ENCODE assay signal across 13 cellular contexts in genomic region chr11:1306186-1307162, GRCh38. TPM values are rescaled to one million over a fixed set of nuclear protein-coding genes. Genes with fewer than 3 reads are reported as not detected.
DNase-seq lines count a peak whose midpoint lies in the region; ATAC-seq, FAIRE-seq and TF ChIP-seq lines count a peak whose summit lies in the region.
"Had no signal": no experiment of that assay in that cellular context is flagged by ENCODE, and none has a peak within 500 bp of the region (broad histone marks: within the 10 kb centered on the region; RNA-seq: fewer than 3 reads in every experiment).

No MANE protein-coding gene starts in this region.

- POLR2A ChIA-PET in activated CD4-positive, alpha-beta T cell treated with anti-CD3 and anti-CD28 coated beads, Interleukin-2, amount 10 ng/mL, durations not matched to agents 7 days and 5 days (lab: Charles Lee): no interaction called here

- H2AFZ ChIP-seq in keratinocyte (ENCODE audit: control insufficient read depth, low read length): no peak overlapping the region

- FAIRE-seq in keratinocyte (lab: Jason Lieb, UNC): no peak
- FAIRE-seq: A204.1 had no signal

- TF ChIP-seq CTCF in keratinocyte (optimal IDR thresholded peaks at IDR 0.05 in 1 of 3, IDR thresholded peaks at IDR 0.05 in 1 of 3, conservative IDR thresholded peaks at IDR 0.05 in 1 of 3; ENCODE audit: extremely low read depth in 1 of 3, insufficient read depth in 2 of 3, low read length in 3 of 3): no peak

- H3K36me3 ChIP-seq in keratinocyte (ENCODE audit: control insufficient read depth in 2 of 2, extremely low read depth in 1 of 2, insufficient read depth in 2 of 2, low read length in 2 of 2): peaks cover 9 to 17% of the 10 kb centered on the region in 2 experiments

- peaks cover 4% of the 10 kb centered on the region for H3K9me1 ChIP-seq in keratinocyte (ENCODE audit: control insufficient read depth, extremely low read depth, insufficient read depth, low read length)

- peak overlapping the region; percentile 70 to 76 (median 74) for H3K4me3 ChIP-seq in keratinocyte (ENCODE audit: control insufficient read depth in 2 of 3, extremely low read depth in 1 of 3, insufficient read depth in 2 of 3, low read depth in 1 of 3, low read length in 3 of 3)
- H3K4me3 ChIP-seq: tibial nerve had no signal

- H3K36me3 Mint-ChIP-seq in activated CD4-positive, alpha-beta T cell treated with anti-CD3 and anti-CD28 coated beads, Interleukin-2, amount 10 ng/mL, durations not matched to agents 7 days and 5 days (ENCODE audit: low read depth): peaks cover 6% of the 10 kb centered on the region
- H3K36me3 Mint-ChIP-seq in activated naive CD8-positive, alpha-beta T cell treated with anti-CD3 and anti-CD28 coated beads for 36 hours: peaks cover 14% of the 10 kb centered on the region
- H3K36me3 Mint-ChIP-seq in stimulated activated effector memory CD8-positive, alpha-beta T cell treated with anti-CD3 and anti-CD28 coated beads, Interleukin-12 subunit alpha, Interleukin-12 subunit beta, amount 100 ng/mL, for 72 hours: peaks cover 30% of the 10 kb centered on the region

- H3K9ac ChIP-seq in keratinocyte (ENCODE audit: control insufficient read depth, extremely low read depth, insufficient read depth, low read length): peak overlapping the region; percentile 72

- dilution Hi-C loops in keratinocyte (cut with MboI; ENCODE audit: extremely low pct_ligation_motif_present, low sequenced_read_pairs): no loop called here

- peak overlapping the region; percentile 77 for H3K27ac ChIP-seq in keratinocyte (ENCODE audit: control insufficient read depth, insufficient read depth, low read length)

- H3K9me3 ChIP-seq in keratinocyte (ENCODE audit: control insufficient read depth, low read depth, low read length): peaks cover 3% of the 10 kb centered on the region
- H3K9me3 ChIP-seq: tibial nerve had no signal

- peaks cover 52% of the 10 kb centered on the region for H3K4me1 ChIP-seq in keratinocyte (ENCODE audit: control insufficient read depth, extremely low read depth, insufficient read depth, low read length)

- no peak for ATAC-seq in stimulated activated effector memory CD8-positive, alpha-beta T cell treated with anti-CD3 and anti-CD28 coated beads, Interleukin-12 subunit alpha, Interleukin-12 subunit beta, amount 100 ng/mL, for 72 hours
- ATAC-seq in HG03045 (IDR thresholded peaks at IDR 0.05; ENCODE audit: unreplicated experiment) (no peak), GM21526 (IDR thresholded peaks at IDR 0.05; ENCODE audit: low FRiP score, unreplicated experiment) (no peak)

- H3K4me1 Mint-ChIP-seq in activated CD4-positive, alpha-beta T cell treated with anti-CD3 and anti-CD28 coated beads, Interleukin-2, amount 10 ng/mL, durations not matched to agents 7 days and 5 days: peaks cover 34% of the 10 kb centered on the region
- H3K4me1 Mint-ChIP-seq in activated naive CD8-positive, alpha-beta T cell treated with anti-CD3 and anti-CD28 coated beads for 36 hours: peaks cover 46% of the 10 kb centered on the region
- H3K4me1 Mint-ChIP-seq in stimulated activated effector memory CD8-positive, alpha-beta T cell treated with anti-CD3 and anti-CD28 coated beads, Interleukin-12 subunit alpha, Interleukin-12 subunit beta, amount 100 ng/mL, for 72 hours: peaks cover 55% of the 10 kb centered on the region

- no peak overlapping the region for H3K4me3 Mint-ChIP-seq in activated CD4-positive, alpha-beta T cell treated with anti-CD3 and anti-CD28 coated beads, Interleukin-2, amount 10 ng/mL, durations not matched to agents 7 days and 5 days
- no peak overlapping the region for H3K4me3 Mint-ChIP-seq in activated naive CD8-positive, alpha-beta T cell treated with anti-CD3 and anti-CD28 coated beads for 36 hours
- H3K4me3 Mint-ChIP-seq in stimulated activated effector memory CD8-positive, alpha-beta T cell treated with anti-CD3 and anti-CD28 coated beads, Interleukin-12 subunit alpha, Interleukin-12 subunit beta, amount 100 ng/mL, for 72 hours: peak overlapping the region; percentile 76

- no peaks in the 10 kb centered on the region for H3K27me3 Mint-ChIP-seq in activated CD4-positive, alpha-beta T cell treated with anti-CD3 and anti-CD28 coated beads, Interleukin-2, amount 10 ng/mL, durations not matched to agents 7 days and 5 days
- no peaks in the 10 kb centered on the region for H3K27me3 Mint-ChIP-seq in activated naive CD8-positive, alpha-beta T cell treated with anti-CD3 and anti-CD28 coated beads for 36 hours

- CTCF ChIA-PET in activated CD4-positive, alpha-beta T cell treated with anti-CD3 and anti-CD28 coated beads, Interleukin-2, amount 10 ng/mL, durations not matched to agents 7 days and 5 days (lab: Charles Lee): no interaction called here

- peaks cover 15% of the 10 kb centered on the region for H4K20me1 ChIP-seq in keratinocyte (ENCODE audit: control insufficient read depth, extremely low read depth, insufficient read depth, low read length)

- H3K9me3 Mint-ChIP-seq in activated CD4-positive, alpha-beta T cell treated with anti-CD3 and anti-CD28 coated beads, Interleukin-2, amount 10 ng/mL, durations not matched to agents 7 days and 5 days: peaks cover 7% of the 10 kb centered on the region
- H3K9me3 Mint-ChIP-seq in activated naive CD8-positive, alpha-beta T cell treated with anti-CD3 and anti-CD28 coated beads for 36 hours: peaks cover 3% of the 10 kb centered on the region
- H3K9me3 Mint-ChIP-seq in stimulated activated effector memory CD8-positive, alpha-beta T cell treated with anti-CD3 and anti-CD28 coated beads, Interleukin-12 subunit alpha, Interleukin-12 subunit beta, amount 100 ng/mL, for 72 hours: peaks cover 3% of the 10 kb centered on the region

- peak overlapping the region; percentile 9 for H3K27ac Mint-ChIP-seq in activated CD4-positive, alpha-beta T cell treated with anti-CD3 and anti-CD28 coated beads, Interleukin-2, amount 10 ng/mL, durations not matched to agents 7 days and 5 days
- peak overlapping the region; percentile 29 for H3K27ac Mint-ChIP-seq in activated naive CD8-positive, alpha-beta T cell treated with anti-CD3 and anti-CD28 coated beads for 36 hours
- H3K27ac Mint-ChIP-seq in stimulated activated effector memory CD8-positive, alpha-beta T cell treated with anti-CD3 and anti-CD28 coated beads, Interleukin-12 subunit alpha, Interleukin-12 subunit beta, amount 100 ng/mL, for 72 hours: peak overlapping the region; percentile 40

- H3K27me3 ChIP-seq in keratinocyte (ENCODE audit: control insufficient read depth, extremely low read depth, insufficient read depth, low read length): peaks cover 6% of the 10 kb centered on the region
- H3K27me3 ChIP-seq: tibial nerve had no signal

- peaks cover 71% of the 10 kb centered on the region for H3K79me2 ChIP-seq in keratinocyte (ENCODE audit: control insufficient read depth, insufficient read depth, low read length)

- no peak for DNase-seq in activated CD4-positive, alpha-beta T cell treated with anti-CD3 and anti-CD28 coated beads, Interleukin-2, amount 10 ng/mL, durations not matched to agents 7 days and 5 days
- no peak for DNase-seq in activated CD4-positive, alpha-beta T cell treated with anti-CD3 and anti-CD28 coated beads, Interleukin-2, amount 50 U/mL, for 1 hour
- no peak for DNase-seq in activated naive CD8-positive, alpha-beta T cell treated with anti-CD3 and anti-CD28 coated beads for 36 hours
- DNase-seq in keratinocyte (ENCODE audit: low read depth, low spot score) (no peak), NCI-H2171 (lab: John Stamatoyannopoulos, UW) (no peak)
- DNase-seq in stimulated activated effector memory CD8-positive, alpha-beta T cell treated with anti-CD3 and anti-CD28 coated beads, Interleukin-12 subunit alpha, Interleukin-12 subunit beta, amount 100 ng/mL, for 72 hours (ENCODE audit: low spot score in 2 of 2): peak in 1 of 2 donors; percentile 46
- DNase-seq: activated T-cell treated with anti-CD3 and anti-CD28 coated beads for 4 hours, DMS 273 treated with DMSO at 0.1 percent for 48 hours, NCI-H345 had no signal

- peak overlapping the region; percentile 99 for H3K4me2 ChIP-seq in keratinocyte (ENCODE audit: control insufficient read depth, extremely low read depth, insufficient read depth, low read depth, low read length)

RNA-seq across cellular contexts. Expression of gene TOLLIP, which starts 3.0 kb away (rescaled TPM):
- total RNA-seq in activated CD4-positive, alpha-beta T cell treated with anti-CD3 and anti-CD28 coated beads, Interleukin-2, amount 10 ng/mL, durations not matched to agents 7 days and 5 days: 10 to 100 TPM; 35.3 to 35.6 TPM
- 10 to 100 TPM; 32.8 to 36.0 TPM for total RNA-seq in activated naive CD8-positive, alpha-beta T cell treated with anti-CD3 and anti-CD28 coated beads for 36 hours
- 40.2 to 89.3 TPM (median 73.8 TPM) in 3 replicates for polyA plus RNA-seq in keratinocyte
- 42.4 TPM for polyA plus RNA-seq in keratinocyte (2011; ENCODE audit: low read depth)
- 59.4 and 104 TPM in 2 replicates for polyA plus RNA-seq in keratinocyte (2011; cell fraction: cytosol; rRNA removed)
- 61.6 and 80.3 TPM in 2 replicates for polyA plus RNA-seq in keratinocyte (2011; cell fraction: nucleus; rRNA removed)
- polyA plus RNA-seq in keratinocyte (2012; ENCODE audit: low replicate concordance): 67.5 and 77.7 TPM in 2 replicates
- polyA minus RNA-seq in keratinocyte: 69.0 to 167 TPM (median 81.6 TPM) in 3 replicates
- polyA minus RNA-seq in keratinocyte (2011; cell fraction: cytosol; rRNA and poly(A)+ RNA removed): 104 TPM
- 34.6 and 41.6 TPM in 2 replicates for polyA minus RNA-seq in keratinocyte (2011; cell fraction: nucleus; rRNA and poly(A)+ RNA removed)
